21 cellular contexts compared by ENCODE assay signal in genomic region chr19:18672044-18672451, GRCh38. TPM values are rescaled to one million over a fixed set of nuclear protein-coding genes. Genes with fewer than 3 reads are reported as not detected.
A peak's percentile ranks its signal among the peaks of the same experiment; 100 is the strongest.
DNase-seq lines count a peak whose midpoint lies in the region; ATAC-seq and TF ChIP-seq lines count a peak whose summit lies in the region.
"Had no signal": no experiment of that assay in that cellular context is flagged by ENCODE, and none has a peak within 500 bp of the region (broad histone marks: within the 10 kb centered on the region; RNA-seq: fewer than 3 reads in every experiment).

No MANE protein-coding gene starts in this region.

- no peaks in the 10 kb centered on the region for H3K9me3 Mint-ChIP-seq in activated naive CD8-positive, alpha-beta T cell treated with anti-CD3 and anti-CD28 coated beads for 36 hours
- no peaks in the 10 kb centered on the region for H3K9me3 Mint-ChIP-seq in T-helper 2 cell treated with Interferon-gamma antibody and Interleukin-4, amounts not matched to agents 5 μg/mL and 100 μg/mL, for 36 hours
- H3K9me3 Mint-ChIP-seq: activated CD4-positive, alpha-beta memory T cell treated with anti-CD3 and anti-CD28 coated beads for 36 hours; natural killer cell treated with Interleukin-12 subunit alpha and Interleukin-12 subunit beta and Interleukin-15 and Interleukin-18, amount 100 ng/mL, for 72 hours had no signal

- DNase-seq in NT2/D1 (ENCODE audit: low read depth, low spot score) (no peak), coronary artery (ENCODE audit: low spot score) (no peak), mesendoderm (no peak), thoracic aorta (ENCODE audit: low spot score) (no peak), NCI-H1105 (lab: John Stamatoyannopoulos, UW) (no peak)
- DNase-seq in activated naive CD8-positive, alpha-beta T cell treated with anti-CD3 and anti-CD28 coated beads for 36 hours, result no peak
- DNase-seq in T-helper 2 cell treated with Interferon-gamma antibody and Interleukin-4, amounts not matched to agents 5 μg/mL and 100 μg/mL, for 36 hours (ENCODE audit: low spot score), result no peak
- DNase-seq: activated CD4-positive, alpha-beta memory T cell treated with anti-CD3 and anti-CD28 coated beads for 36 hours; activated gamma-delta T cell treated with Interleukin-2 at 50 U/mL for 16 hours; activated T-cell treated with anti-CD3 and anti-CD28 coated beads for 4 hours; DMS79; kidney; NCI-H1092 treated with DMSO at 0.1 percent for 48 hours; NCI-H2107; NCI-H526; T-helper 17 cell had no signal

- no peaks in the 10 kb centered on the region for H3K79me2 ChIP-seq in mesendoderm (ENCODE audit: control insufficient read depth, insufficient read depth, low read length)

- H3K4me3 ChIP-seq in NT2/D1 (ENCODE audit: insufficient read length, low read depth) (no peak overlapping the region), coronary artery (peak overlapping the region; percentile 43), mesendoderm (ENCODE audit: low read length) (no peak overlapping the region), thoracic aorta (peak overlapping the region; percentile 25)
- H3K4me3 ChIP-seq: tibial nerve had no signal

- peak overlapping the region; percentile 42 for H3K56ac ChIP-seq in mesendoderm (ENCODE audit: low read length)

- H2AK5ac ChIP-seq in mesendoderm (ENCODE audit: low read length), result no peak overlapping the region

- H2BK120ac ChIP-seq in mesendoderm (ENCODE audit: low read depth, low read length), result no peak overlapping the region

- H3K9me3 ChIP-seq in NT2/D1 (ENCODE audit: insufficient read depth, low read length), result 0 out of 2 replicates have a peak, but pooled peaks cover 4% of the 10 kb centered on the region
- H3K9me3 ChIP-seq in thoracic aorta, result no peaks in the 10 kb centered on the region
- H3K9me3 ChIP-seq: tibial nerve had no signal

- H3K4me3 Mint-ChIP-seq in activated naive CD8-positive, alpha-beta T cell treated with anti-CD3 and anti-CD28 coated beads for 36 hours, result no peak overlapping the region
- H3K4me3 Mint-ChIP-seq in T-helper 2 cell treated with Interferon-gamma antibody and Interleukin-4, amounts not matched to agents 5 μg/mL and 100 μg/mL, for 36 hours, result no peak overlapping the region
- H3K4me3 Mint-ChIP-seq: activated CD4-positive, alpha-beta memory T cell treated with anti-CD3 and anti-CD28 coated beads for 36 hours; natural killer cell treated with Interleukin-12 subunit alpha and Interleukin-12 subunit beta and Interleukin-15 and Interleukin-18, amount 100 ng/mL, for 72 hours; T-helper 17 cell had no signal

- ATAC-seq in thoracic aorta (ENCODE audit: insufficient number of reproducible peaks, low FRiP score, low read depth) (no peak), HG03135 (IDR thresholded peaks at IDR 0.05; ENCODE audit: unreplicated experiment) (no peak)
- ATAC-seq: T-helper 17 cell had no signal

- no CpG with 5 or more reads among the region's 24 CpGs for WGBS in mesendoderm (ENCODE audit: extremely low coverage, insufficient coverage, low lambda C conversion rate)

- no peaks in the 10 kb centered on the region for H3K4me1 Mint-ChIP-seq in activated naive CD8-positive, alpha-beta T cell treated with anti-CD3 and anti-CD28 coated beads for 36 hours
- H3K4me1 Mint-ChIP-seq in T-helper 2 cell treated with Interferon-gamma antibody and Interleukin-4, amounts not matched to agents 5 μg/mL and 100 μg/mL, for 36 hours (ENCODE audit: low read depth), result no peaks in the 10 kb centered on the region
- H3K4me1 Mint-ChIP-seq: T-helper 17 cell had no signal

- no peak overlapping the region for H4K5ac ChIP-seq in mesendoderm (ENCODE audit: low read length)

- no peak overlapping the region for H2BK15ac ChIP-seq in mesendoderm (replicated peaks; ENCODE audit: low read depth)

- no peaks in the 10 kb centered on the region for H3K27me3 Mint-ChIP-seq in activated naive CD8-positive, alpha-beta T cell treated with anti-CD3 and anti-CD28 coated beads for 36 hours
- no peaks in the 10 kb centered on the region for H3K27me3 Mint-ChIP-seq in T-helper 2 cell treated with Interferon-gamma antibody and Interleukin-4, amounts not matched to agents 5 μg/mL and 100 μg/mL, for 36 hours (ENCODE audit: low read depth)
- H3K27me3 Mint-ChIP-seq: activated CD4-positive, alpha-beta memory T cell treated with anti-CD3 and anti-CD28 coated beads for 36 hours; natural killer cell treated with Interleukin-12 subunit alpha and Interleukin-12 subunit beta and Interleukin-15 and Interleukin-18, amount 100 ng/mL, for 72 hours; progenitor cell of endocrine pancreas; T-helper 17 cell had no signal

- H3K79me1 ChIP-seq in mesendoderm (ENCODE audit: low read length), result no peaks in the 10 kb centered on the region

- no peak overlapping the region for H3K23ac ChIP-seq in mesendoderm (ENCODE audit: low read length)

- peak overlapping the region; percentile 52 for H3K9ac ChIP-seq in NT2/D1 (ENCODE audit: insufficient read length, low read depth)
- H3K9ac ChIP-seq in mesendoderm (ENCODE audit: low read length), result no peak overlapping the region

- H3K27ac Mint-ChIP-seq in activated naive CD8-positive, alpha-beta T cell treated with anti-CD3 and anti-CD28 coated beads for 36 hours, result no peak overlapping the region
- no peak overlapping the region for H3K27ac Mint-ChIP-seq in T-helper 2 cell treated with Interferon-gamma antibody and Interleukin-4, amounts not matched to agents 5 μg/mL and 100 μg/mL, for 36 hours
- H3K27ac Mint-ChIP-seq: activated CD4-positive, alpha-beta memory T cell treated with anti-CD3 and anti-CD28 coated beads for 36 hours; natural killer cell treated with Interleukin-12 subunit alpha and Interleukin-12 subunit beta and Interleukin-15 and Interleukin-18, amount 100 ng/mL, for 72 hours; progenitor cell of endocrine pancreas had no signal

- H4K8ac ChIP-seq in mesendoderm (ENCODE audit: low read depth, low read length), result no peak overlapping the region

- H3K27me3 ChIP-seq in NT2/D1 (ENCODE audit: insufficient read depth, insufficient read length) (no peaks in the 10 kb centered on the region), mesendoderm (ENCODE audit: insufficient read depth, low read length, poor library complexity) (no peaks in the 10 kb centered on the region), thoracic aorta (replicated peaks; ENCODE audit: insufficient read depth) (no peaks in the 10 kb centered on the region)
- H3K27me3 ChIP-seq: tibial nerve had no signal

- peak overlapping the region; percentile 79 to 86 for H3K27ac ChIP-seq in coronary artery
- no peak overlapping the region for H3K27ac ChIP-seq in mesendoderm (ENCODE audit: low read depth, low read length)
- peak overlapping the region; percentile 36 for H3K27ac ChIP-seq in thoracic aorta
- H3K27ac ChIP-seq: WERI-Rb-1 had no signal

- no peak overlapping the region for H3K18ac ChIP-seq in mesendoderm (ENCODE audit: low read length)

- H3K4me1 ChIP-seq in NT2/D1 (ENCODE audit: insufficient read depth, insufficient read length) (peaks cover 5% of the 10 kb centered on the region), mesendoderm (ENCODE audit: control insufficient read depth, low read depth, low read length) (no peaks in the 10 kb centered on the region), thoracic aorta (ENCODE audit: control insufficient read depth in 1 of 2, low read depth in 2 of 2) (peaks cover 0 to 22% of the 10 kb centered on the region in 2 donors)

- no peaks in the 10 kb centered on the region for H3K36me3 Mint-ChIP-seq in activated naive CD8-positive, alpha-beta T cell treated with anti-CD3 and anti-CD28 coated beads for 36 hours
- peaks cover 8% of the 10 kb centered on the region for H3K36me3 Mint-ChIP-seq in T-helper 2 cell treated with Interferon-gamma antibody and Interleukin-4, amounts not matched to agents 5 μg/mL and 100 μg/mL, for 36 hours (ENCODE audit: low read depth)
- H3K36me3 Mint-ChIP-seq: natural killer cell treated with Interleukin-12 subunit alpha and Interleukin-12 subunit beta and Interleukin-15 and Interleukin-18, amount 100 ng/mL, for 72 hours had no signal

- H3K4me2 ChIP-seq in mesendoderm (ENCODE audit: low read length), result no peak overlapping the region

- H2BK5ac ChIP-seq in mesendoderm (ENCODE audit: low read length), result no peak overlapping the region

- TF ChIP-seq CTCF in coronary artery (IDR thresholded peaks at IDR 0.05) (no peak), thoracic aorta (IDR thresholded peaks at IDR 0.05) (no peak)

- H3K4ac ChIP-seq in mesendoderm (ENCODE audit: low read depth, low read length), result no peak overlapping the region

- H3K36me3 ChIP-seq in NT2/D1 (ENCODE audit: insufficient read depth, insufficient read length, low read length) (peaks cover 22% of the 10 kb centered on the region), mesendoderm (ENCODE audit: control insufficient read depth, insufficient read depth, low read length) (no peaks in the 10 kb centered on the region), thoracic aorta (peaks cover 25% of the 10 kb centered on the region)

RNA-seq across cellular contexts. Expression of gene CRTC1, which starts 11.4 kb away (rescaled TPM):
- polyA plus RNA-seq in mesendoderm (2013, experiment 1 of 2), result 6.2 TPM
- polyA plus RNA-seq in mesendoderm (2013, experiment 2 of 2), result 6.5 TPM
- total RNA-seq in thoracic aorta, result 10 to 100 TPM in 1 of 2 donors, 1 to 10 TPM in 1; 8.7 to 11.2 TPM
- total RNA-seq in activated naive CD8-positive, alpha-beta T cell treated with anti-CD3 and anti-CD28 coated beads for 36 hours, result 1 to 10 TPM; 5.1 TPM

RNA-seq across cellular contexts. Expression of gene KLHL26, which starts 35.2 kb away (rescaled TPM):
- polyA plus RNA-seq in mesendoderm (2013, experiment 1 of 2), result 2.7 TPM
- 2.7 TPM for polyA plus RNA-seq in mesendoderm (2013, experiment 2 of 2)
- 10 to 100 TPM; 11.2 to 24.5 TPM for total RNA-seq in thoracic aorta
- total RNA-seq in activated naive CD8-positive, alpha-beta T cell treated with anti-CD3 and anti-CD28 coated beads for 36 hours, result 10 to 100 TPM; 15.8 to 16.1 TPM

RNA-seq across cellular contexts. Expression of gene TMEM59L, which starts 59.4 kb away (rescaled TPM):
- polyA plus RNA-seq in mesendoderm (2013, experiment 1 of 2), result 3.9 TPM
- polyA plus RNA-seq in mesendoderm (2013, experiment 2 of 2), result 3.6 TPM
- 1 to 10 TPM; 3.2 to 6.5 TPM for total RNA-seq in thoracic aorta
- total RNA-seq in activated naive CD8-positive, alpha-beta T cell treated with anti-CD3 and anti-CD28 coated beads for 36 hours, result not detected
- total RNA-seq: natural killer cell treated with Interleukin-12 subunit alpha and Interleukin-12 subunit beta and Interleukin-15 and Interleukin-18, amount 100 ng/mL, for 72 hours had no signal

Comparison
In these comparisons a context has a peak if more than half of its experiments do, and no peak if none do; other contexts are left out.
1. H3K4me3 ChIP-seq: peak in coronary artery (single experiment) and thoracic aorta (single experiment); none in NT2/D1 (single experiment) and mesendoderm (single experiment).